ENCODE assay signal across 2 cellular contexts in genomic region chr11:64571410-64572091, GRCh38.
A peak's percentile ranks its signal among the peaks of the same experiment; 100 is the strongest.
TF ChIP-seq lines count a peak whose summit lies in the region.

No MANE protein-coding gene starts in this region.

TF ChIP-seq in HepG2, 621 proteins besides CTCF, POLR2A, EP300 and RAD21 (continues in another document):
- no peak for TF ChIP-seq ZNF282 (IDR thresholded peaks at IDR 0.05; ENCODE audit: partially characterized antibody)
- 0 out of 2 replicates have a peak, but pooled peaks have one; percentile 26 for TF ChIP-seq KDM2A (CRISPR knock-in tag; IDR thresholded peaks at IDR 0.05; ENCODE audit: borderline replicate concordance, low read depth)
- TF ChIP-seq U2AF1 (optimal IDR thresholded peaks at IDR 0.05; ENCODE audit: low read depth, low read length): no peak
- TF ChIP-seq FOXO1 (CRISPR knock-in tag; IDR thresholded peaks at IDR 0.05): no peak
- TF ChIP-seq CCDC6 (CRISPR knock-in tag; IDR thresholded peaks at IDR 0.05): 0 out of 2 replicates have a peak, but pooled peaks have one; percentile 30
- peak; percentile 55 for TF ChIP-seq USF2 (IDR thresholded peaks at IDR 0.05; ENCODE audit: low read depth, low read length)
- no peak for TF ChIP-seq USF2 (CRISPR knock-in tag; IDR thresholded peaks at IDR 0.05; ENCODE audit: borderline replicate concordance)
- TF ChIP-seq IRX3 (CRISPR knock-in tag; IDR thresholded peaks at IDR 0.05; ENCODE audit: borderline replicate concordance, low read depth): no peak
- TF ChIP-seq SOX5 (CRISPR knock-in tag; IDR thresholded peaks at IDR 0.05; ENCODE audit: borderline replicate concordance): peak; percentile 16; the same call in 1 of the 2 replicates
- TF ChIP-seq RAD51 (IDR thresholded peaks at IDR 0.05; ENCODE audit: borderline replicate concordance): peak; percentile 84
- peak; percentile 23; the same call in 1 of the 2 replicates for TF ChIP-seq CEBPB (IDR thresholded peaks at IDR 0.05; ENCODE audit: borderline replicate concordance, low read depth, low read length)
- no peak for TF ChIP-seq PAF1 (CRISPR knock-in tag; IDR thresholded peaks at IDR 0.05)
- TF ChIP-seq CEBPG (CRISPR knock-in tag; IDR thresholded peaks at IDR 0.05): 0 out of 2 replicates have a peak, but pooled peaks have one; percentile 52
- no peak for TF ChIP-seq MXI1 (IDR thresholded peaks at IDR 0.05; ENCODE audit: borderline replicate concordance, low read depth, low read length)
- no peak for TF ChIP-seq JUN (CRISPR knock-in tag; IDR thresholded peaks at IDR 0.05)
- TF ChIP-seq GATAD2A (CRISPR knock-in tag; IDR thresholded peaks at IDR 0.05): 0 out of 2 replicates have a peak, but pooled peaks have one; percentile 20
- peak; percentile 46; the same call in 1 of the 2 replicates for TF ChIP-seq ZNF687 (CRISPR knock-in tag; IDR thresholded peaks at IDR 0.05)
- TF ChIP-seq PLRG1 (conservative IDR thresholded peaks at IDR 0.05): no peak
- no peak for TF ChIP-seq SOX6 (IDR thresholded peaks at IDR 0.05)
- 0 out of 2 replicates have a peak, but pooled peaks have one; percentile 17 for TF ChIP-seq SOX6 (CRISPR knock-in tag; IDR thresholded peaks at IDR 0.05)
- TF ChIP-seq SAP130 (CRISPR knock-in tag; IDR thresholded peaks at IDR 0.05; ENCODE audit: low read depth): peak; percentile 23; the same call in 1 of the 2 replicates
- 0 out of 2 replicates have a peak, but pooled peaks have one; percentile 12 for TF ChIP-seq UBTF (CRISPR knock-in tag; IDR thresholded peaks at IDR 0.05)
- no peak for TF ChIP-seq ZNF143 (CRISPR knock-in tag; IDR thresholded peaks at IDR 0.05)

TF ChIP-seq in K562, 482 proteins besides CTCF, POLR2A, EP300 and RAD21 (continues in another document):
- TF ChIP-seq TEAD1 (CRISPR knock-in tag; IDR thresholded peaks at IDR 0.05) (peak in 1 of 2 experiments; percentile 6; a peak in 1 of 4 replicates), ATF3 (IDR thresholded peaks at IDR 0.05) (peak; percentile 81), ATF3 (CRISPR knock-in tag; conservative IDR thresholded peaks at IDR 0.05) (no peak), ZC3H8 (IDR thresholded peaks at IDR 0.05) (no peak), SREBF1 (IDR thresholded peaks at IDR 0.05; ENCODE audit: borderline replicate concordance, low read depth, low read length) (no peak), PHTF2 (CRISPR knock-in tag; IDR thresholded peaks at IDR 0.05) (no peak), E2F6 (IDR thresholded peaks at IDR 0.05; ENCODE audit: borderline replicate concordance in 1 of 2, extremely low read depth in 1 of 2, insufficient read depth in 1 of 2, insufficient read length in 1 of 2, low read depth in 1 of 2, low read length in 1 of 2, poor library complexity in 1 of 2, severe bottlenecking in 1 of 2) (peak in 1 of 2 experiments; percentile 14), SRSF3 (IDR thresholded peaks at IDR 0.05; ENCODE audit: insufficient read depth, low read length) (no peak), EP400 (IDR thresholded peaks at IDR 0.05) (peak; percentile 35; the same call in 1 of the 2 replicates), RBFOX2 (IDR thresholded peaks at IDR 0.05; ENCODE audit: low read depth, low read length) (peak; percentile 66), MTA3 (IDR thresholded peaks at IDR 0.05; ENCODE audit: borderline replicate concordance) (peak; percentile 24; the same call in 1 of the 2 replicates), VEZF1 (CRISPR knock-in tag; IDR thresholded peaks at IDR 0.05) (peak; percentile 18; the same call in 1 of the 2 replicates), PML (IDR thresholded peaks at IDR 0.05; ENCODE audit: low read length) (no peak), L3MBTL2 (IDR thresholded peaks at IDR 0.05) (peak; percentile 92), FOXM1 (IDR thresholded peaks at IDR 0.05; ENCODE audit: low read depth) (no peak), FOXM1 (CRISPR knock-in tag; IDR thresholded peaks at IDR 0.05; ENCODE audit: low read depth) (no peak), MGA (IDR thresholded peaks at IDR 0.05) (peak; percentile 84), NFE2 (IDR thresholded peaks at IDR 0.05; ENCODE audit: low read depth) (peak; percentile 70; the same call in 1 of the 2 replicates), JUND (IDR thresholded peaks at IDR 0.05; ENCODE audit: borderline replicate concordance, low read depth, low read length) (peak; percentile 58; the same call in 1 of the 2 replicates), JUND (tag; IDR thresholded peaks at IDR 0.05; ENCODE audit: borderline replicate concordance, low read depth, low read length) (no peak), CREB1 (IDR thresholded peaks at IDR 0.05) (no peak), CREB1 (CRISPR knock-in tag; IDR thresholded peaks at IDR 0.05) (peak; percentile 27; the same call in 1 of the 2 replicates), ZKSCAN1 (IDR thresholded peaks at IDR 0.05; ENCODE audit: low read depth, low read length) (0 out of 2 replicates have a peak, but pooled peaks have one; percentile 26), TOE1 (IDR thresholded peaks at IDR 0.05; ENCODE audit: borderline replicate concordance) (peak; percentile 95), TOE1 (CRISPR knock-in tag; IDR thresholded peaks at IDR 0.05; ENCODE audit: borderline replicate concordance, low read depth) (no peak), CBFA2T2 (conservative IDR thresholded peaks at IDR 0.05) (peak; percentile 64), DEAF1 (CRISPR knock-in tag; IDR thresholded peaks at IDR 0.05) (no peak), MYC (IDR thresholded peaks at IDR 0.05; ENCODE audit: low read depth, low read length) (peak; percentile 68), MYC (CRISPR knock-in tag; IDR thresholded peaks at IDR 0.05; ENCODE audit: borderline replicate concordance, low read depth) (no peak), NRF1 (conservative IDR thresholded peaks at IDR 0.05 in 1 of 2, IDR thresholded peaks at IDR 0.05 in 1 of 2) (peak; percentile 82 to 86), LEF1 (IDR thresholded peaks at IDR 0.05) (peak; percentile 23; the same call in 1 of the 2 replicates)
